Comparison of ENCODE assay signal across 8 cellular contexts in the genomic region with DNA sequence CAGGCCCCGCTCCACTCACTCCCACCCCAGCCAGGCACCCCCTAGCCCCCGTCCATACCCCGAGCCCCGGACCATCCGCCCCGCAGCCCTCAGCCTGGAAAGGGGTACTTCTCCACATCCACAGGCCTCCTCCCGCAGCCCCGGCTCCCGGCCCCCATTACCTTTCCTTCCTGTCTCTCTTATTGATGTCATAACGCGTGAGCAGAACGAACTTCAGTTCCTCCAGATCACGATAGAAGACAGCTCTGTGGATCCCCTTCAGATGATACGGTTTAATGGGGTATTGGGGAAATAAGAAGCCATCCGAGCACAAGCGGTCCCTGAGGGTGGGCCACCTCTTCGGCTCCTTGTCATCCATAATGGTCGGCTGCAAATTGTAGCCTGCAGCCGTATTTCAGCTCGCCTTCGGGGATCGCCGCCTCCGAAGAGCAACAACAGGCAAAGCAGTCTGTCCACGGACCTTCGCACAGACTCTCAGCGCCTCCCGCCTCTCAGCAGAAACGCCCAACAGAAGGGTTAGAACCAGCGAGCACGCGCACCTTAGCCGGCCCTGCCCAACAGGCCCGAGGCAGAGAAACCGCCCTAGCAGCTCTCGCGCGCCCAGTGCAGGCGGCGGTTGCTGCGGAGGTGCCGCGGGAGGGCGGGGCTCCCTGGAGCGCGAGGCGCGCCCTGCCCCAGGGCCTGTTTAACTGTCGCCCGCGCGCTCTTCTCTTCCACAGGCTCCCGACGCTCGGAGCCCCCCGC. TPM values are rescaled to one million over a fixed set of nuclear protein-coding genes. Genes with fewer than 3 reads are reported as not detected.
DNase-seq lines count a peak whose midpoint lies in the region; ATAC-seq, FAIRE-seq and TF ChIP-seq lines count a peak whose summit lies in the region.
"Not testable (repeated sequence)": the region's sequence is repeated elsewhere in the genome, so short reads cannot be mapped to it uniquely, and the experiment has no call there.

Gene ANKRD36C, minus strand, starts transcription at position 474 of the 744 bp plus-strand sequence. Its CDS starts 116 bp downstream, at position 358.

- TF ChIP-seq POLR2A in K562 (conservative IDR thresholded peaks at IDR 0.05) = peak; percentile 75
- not testable (repeated sequence) for TF ChIP-seq POLR2A in suprapubic skin (IDR thresholded peaks at IDR 0.05)

- H3K4me3 Mint-ChIP-seq in nephron = peak within 1 kb of the TSS; percentile 94 to 97 (median 96)

- H3K79me2 ChIP-seq in K562 (ENCODE audit: control insufficient read depth, insufficient read depth, low read length) = peaks cover 17% of the 10 kb centered on the region

- not testable (repeated sequence) for H3K9me3 Mint-ChIP-seq in nephron

- not testable (repeated sequence) for H3K4me1 Mint-ChIP-seq in nephron

- peak within 1 kb of the TSS; percentile 87 for H3K4me2 ChIP-seq in K562 (ENCODE audit: insufficient read depth, low read length)

- not testable (repeated sequence) for H3K9me3 ChIP-seq in K562 (replicated peaks; ENCODE audit: control insufficient read depth, insufficient read depth, low read depth, low read length); suprapubic skin

- H3K36me3 Mint-ChIP-seq in nephron (ENCODE audit: low read depth) = not testable (repeated sequence)

- not testable (repeated sequence) for H3K27me3 ChIP-seq in K562 (ENCODE audit: control insufficient read depth in 2 of 2, insufficient read depth in 2 of 2, low read length in 2 of 2); suprapubic skin

- not testable (repeated sequence) for H3K9me1 ChIP-seq in K562 (ENCODE audit: control insufficient read depth, insufficient read depth, low read length)

- peak within 1 kb of the TSS; percentile 89 for H3K27ac ChIP-seq in K562 (ENCODE audit: extremely low read depth, low read depth, low read length)
- H3K27ac ChIP-seq in suprapubic skin = peak within 1 kb of the TSS; percentile 88

- ATAC-seq in GM21717 (IDR thresholded peaks at IDR 0.05; ENCODE audit: unreplicated experiment) = peak; percentile 90
- ATAC-seq in HG03521 (IDR thresholded peaks at IDR 0.05; ENCODE audit: unreplicated experiment) = peak; percentile 94
- peak; percentile 96 for ATAC-seq in K562
- ATAC-seq in Right ventricle myocardium inferior = peak; percentile 96

- intact Hi-C loops in K562 (cut with micrococcal nuclease) = loop anchor here (5.0 kb wide), 1 partner anchor 516 kb away; the partner anchor contains the start of gene NEURL3
- intact Hi-C loops in Right ventricle myocardium inferior (cut with DNase I) = not testable (repeated sequence)

- H2AFZ ChIP-seq in K562 (ENCODE audit: low read depth, low read length) = peak within 1 kb of the TSS; percentile 95

- H3K4me3 ChIP-seq in K562 = peak within 1 kb of the TSS; percentile 66
- H3K4me3 ChIP-seq in suprapubic skin = peak within 1 kb of the TSS; percentile 71

- not testable (repeated sequence) for H3K4me1 ChIP-seq in K562 (replicated peaks in 1 of 2; ENCODE audit: control insufficient read depth in 2 of 2, insufficient read depth in 2 of 2, low read length in 2 of 2); suprapubic skin

- not testable (repeated sequence) for TF ChIP-seq RAD21 in K562 (CRISPR knock-in tag; conservative IDR thresholded peaks at IDR 0.05 in 1 of 2, IDR thresholded peaks at IDR 0.05 in 1 of 2)

- H3K9ac ChIP-seq in K562 (ENCODE audit: insufficient read depth in 1 of 2, low read depth in 2 of 2, low read length in 2 of 2) = peak within 1 kb of the TSS; percentile 86 to 95

- not testable (repeated sequence) for TF ChIP-seq EP300 in K562 (IDR thresholded peaks at IDR 0.05; ENCODE audit: low read length); suprapubic skin (IDR thresholded peaks at IDR 0.05)

- peaks cover 20% of the 10 kb centered on the region for H3K27me3 Mint-ChIP-seq in nephron (ENCODE audit: low read depth)

- POLR2A ChIA-PET in K562 (lab: Yijun Ruan, JAX) = not testable (repeated sequence)

- in situ Hi-C loops in K562 (cut with MboI) = not testable (repeated sequence)

- peak; percentile 26 for FAIRE-seq in K562 (lab: Jason Lieb, UNC)

- WGBS in K562 (ENCODE audit: insufficient coverage, low coverage, missing lambda C conversion rate) = 2% methylated on average over 20 of the region's 56 CpGs
- WGBS in suprapubic skin = 0% methylated on average over 27 of the region's 56 CpGs

- H4K20me1 ChIP-seq in K562 (replicated peaks; ENCODE audit: control insufficient read depth, insufficient read depth, low read length) = not testable (repeated sequence)

- TF ChIP-seq CTCF in K562 (IDR thresholded peaks at IDR 0.05 in 2 of 3, conservative IDR thresholded peaks at IDR 0.05 in 1 of 3; ENCODE audit: insufficient read depth in 2 of 3, low read depth in 1 of 3, low read length in 3 of 3); nephron (IDR thresholded peaks at IDR 0.05; ENCODE audit: unreplicated experiment in 3 of 3); suprapubic skin (IDR thresholded peaks at IDR 0.05): not testable (repeated sequence)

- CTCF ChIA-PET in K562 (lab: Yijun Ruan, JAX; ENCODE audit: low intra/inter-chr PET ratio) = interaction anchor here (0.6 to 3.1 kb wide), 4 partner anchors 105 to 517 kb away, joined by 3 to 39 read pairs (median 20); partner anchors contain the start of gene ADRA2B

- H3K36me3 ChIP-seq in K562 (ENCODE audit: control insufficient read depth, insufficient read depth, low read length); suprapubic skin: not testable (repeated sequence)

- BruUV-seq in K562 (replicated peaks; lab: Mats Ljungman, UMichigan) = not testable (repeated sequence)

- H3K27ac Mint-ChIP-seq in nephron = peak within 1 kb of the TSS; percentile 92 to 99 (median 98)

- DNase-seq in GM04504 (ENCODE audit: low read depth) (peak; percentile 5), T-helper 1 cell (peak in 3 of 5 donors; percentile 8 to 50 (median 14)), K562 (ENCODE audit: extremely low read depth in 1 of 4, low spot score in 3 of 4) (peak; percentile 12 to 40 (median 12)), suprapubic skin (ENCODE audit: low spot score in 2 of 2) (peak in 1 of 2 donors; percentile 63)
- not testable (repeated sequence) for DNase-seq in Right ventricle myocardium inferior (ENCODE audit: missing footprints)

TF ChIP-seq in K562, 482 proteins besides CTCF, POLR2A, EP300 and RAD21 (continues in another document):
- TF ChIP-seq ARID4B (CRISPR knock-in tag; IDR thresholded peaks at IDR 0.05) (peak; percentile 33; the same call in 1 of the 2 replicates), SAP30 (IDR thresholded peaks at IDR 0.05; ENCODE audit: borderline replicate concordance, insufficient read depth, low read depth, low read length, poor library complexity, severe bottlenecking) (peak; percentile 34), RBBP5 (IDR thresholded peaks at IDR 0.05; ENCODE audit: borderline replicate concordance, insufficient read depth, low read length, poor library complexity, severe bottlenecking) (peak; percentile 38)

RNA-seq across cellular contexts. Expression of gene ANKRD36C, which starts in this region (rescaled TPM):
- 118 and 313 TPM in 2 replicates for total RNA-seq in K562 (2011; cell fraction: chromatin; rRNA removed; ENCODE audit: low replicate concordance)
- total RNA-seq in K562 (2011; cell fraction: nucleolus; rRNA removed) = 51.0 and 71.8 TPM in 2 replicates
- total RNA-seq in K562 (2011; cell fraction: nucleoplasm; rRNA removed) = 102 and 124 TPM in 2 replicates
- 23.2 and 23.6 TPM in 2 replicates for total RNA-seq in K562 (2014; rRNA removed)
- total RNA-seq in K562 (2014; rRNA removed; fragmentation: Illumina TruSeq; extraction: Trizol) = 44.4 and 45.3 TPM in 2 replicates
- total RNA-seq in K562 (2015; rRNA removed; fragmentation: Illumina TruSeq; extraction: Trizol) = 50.0 and 51.6 TPM in 2 replicates
- 26.4 and 26.6 TPM in 2 replicates for total RNA-seq in K562 (2021)
- polyA plus RNA-seq in K562 (2011; rRNA removed) = 10.6 and 11.9 TPM in 2 replicates
- 1.2 and 1.7 TPM in 2 replicates for polyA plus RNA-seq in K562 (2011; cell fraction: cytosol; rRNA removed)
- polyA plus RNA-seq in K562 (2011; cell fraction: nucleus; rRNA removed) = 39.1 and 44.8 TPM in 2 replicates
- 5.6 and 7.4 TPM in 2 replicates for polyA plus RNA-seq in K562 (2012)
- 6.7 and 7.3 TPM in 2 replicates for polyA plus RNA-seq in K562 (2014; fragmentation: Illumina TruSeq; extraction: Trizol)
- polyA plus RNA-seq in K562 (2014; fragmentation: Nextera tagmentation; extraction: Ambion mirVana) = 10 to 100 TPM in 1 of 2 experiments, 1 to 10 TPM in 1; 4.4 to 11.9 TPM
- 6.4 and 8.4 TPM in 2 replicates for polyA plus RNA-seq in K562 (2014; rRNA removed)
- 116 and 173 TPM in 2 replicates for polyA minus RNA-seq in K562 (2011; rRNA and poly(A)+ RNA removed)
- polyA minus RNA-seq in K562 (2011; cell fraction: cytosol; rRNA and poly(A)+ RNA removed) = 10.6 and 15.7 TPM in 2 replicates
- 179 and 403 TPM in 2 replicates for polyA minus RNA-seq in K562 (2011; cell fraction: nucleus; rRNA and poly(A)+ RNA removed)
- total RNA-seq in Right ventricle myocardium inferior = 5.6 TPM
- 100 to 1,000 TPM in 1 of 4 donors, 10 to 100 TPM in 3; 11.8 to 113 (median 22.3) TPM for total RNA-seq in suprapubic skin
